In genomic region chr1:37945743-37946702, GRCh38 we compare ENCODE assay signal across 8 cellular contexts. TPM values are rescaled to one million over a fixed set of nuclear protein-coding genes. Genes with fewer than 3 reads are reported as not detected.
A peak's percentile ranks its signal among the peaks of the same experiment; 100 is the strongest.
DNase-seq lines count a peak whose midpoint lies in the region; ATAC-seq and TF ChIP-seq lines count a peak whose summit lies in the region.

No MANE protein-coding gene starts in this region.

- H3K4me1 Mint-ChIP-seq in Calu3 (ENCODE audit: low read depth, unreplicated experiment): peaks cover 14% of the 10 kb centered on the region

- BruUV-seq in Calu3 (replicated peaks; lab: Mats Ljungman, UMichigan): TSS peak; percentile 52

- TF ChIP-seq CTCF in Calu3 (IDR thresholded peaks at IDR 0.05; ENCODE audit: unreplicated experiment): no peak
- no peak for TF ChIP-seq CTCF in omental fat pad (IDR thresholded peaks at IDR 0.05)

- H3K9me3 Mint-ChIP-seq in Calu3 (ENCODE audit: low read depth, unreplicated experiment): no peaks in the 10 kb centered on the region
- no peaks in the 10 kb centered on the region for H3K9me3 Mint-ChIP-seq in activated naive CD4-positive, alpha-beta T cell treated with anti-CD3 and anti-CD28 coated beads, Interleukin-2, amount 50 U/mL, for 72 hours

- CTCF ChIA-PET in Calu3 (lab: Charles Lee): interaction anchor here (0.8 kb wide), 1 partner anchor 14 kb away, joined by 4 read pairs; no protein-coding TSS in a partner anchor

- H3K36me3 Mint-ChIP-seq in Calu3 (ENCODE audit: insufficient read depth, unreplicated experiment): peaks cover 20% of the 10 kb centered on the region
- H3K36me3 Mint-ChIP-seq in activated naive CD4-positive, alpha-beta T cell treated with anti-CD3 and anti-CD28 coated beads, Interleukin-2, amount 50 U/mL, for 72 hours: no peaks in the 10 kb centered on the region

- no peaks in the 10 kb centered on the region for H3K27me3 Mint-ChIP-seq in Calu3 (ENCODE audit: unreplicated experiment)

- peak overlapping the region; percentile 97 for H3K4me3 Mint-ChIP-seq in Calu3 (ENCODE audit: low read depth, unreplicated experiment)

- DNase-seq in Calu3: no peak
- no peak for DNase-seq in activated naive CD4-positive, alpha-beta T cell treated with anti-CD3 and anti-CD28 coated beads, Interleukin-2, amount 50 U/mL, for 72 hours (ENCODE audit: low spot score in 2 of 2)
- peak; percentile 74 for DNase-seq in Right ventricle myocardium superior
- DNase-seq in omental fat pad (ENCODE audit: low spot score): peak; percentile 56
- no peak for DNase-seq in NCI-H345 treated with DMSO at 0.1 percent for 48 hours (lab: John Stamatoyannopoulos, UW; ENCODE audit: unreplicated experiment)
- no peak for DNase-seq in NCI-H2081 (lab: John Stamatoyannopoulos, UW)

- peak overlapping the region; percentile 98 for H3K27ac Mint-ChIP-seq in Calu3 (ENCODE audit: unreplicated experiment)
- H3K27ac Mint-ChIP-seq in activated naive CD4-positive, alpha-beta T cell treated with anti-CD3 and anti-CD28 coated beads, Interleukin-2, amount 50 U/mL, for 72 hours: peak overlapping the region; percentile 96 to 98

- intact Hi-C loops in Calu3 (cut with micrococcal nuclease; ENCODE audit: unreplicated experiment): no loop called here
- intact Hi-C loops in Right ventricle myocardium superior (cut with DNase I): no loop called here

- ATAC-seq in HG03095 (IDR thresholded peaks at IDR 0.05; ENCODE audit: unreplicated experiment) (peak; percentile 18), Right ventricle myocardium superior (ENCODE audit: poor library complexity) (peak; percentile 74), omental fat pad (ENCODE audit: low FRiP score) (peak; percentile 94), GM19023 (IDR thresholded peaks at IDR 0.05; ENCODE audit: unreplicated experiment) (no peak)
- peak in 1 of 2 donors; percentile 9 for ATAC-seq in activated naive CD4-positive, alpha-beta T cell treated with anti-CD3 and anti-CD28 coated beads, Interleukin-2, amount 50 U/mL, for 72 hours

RNA-seq across cellular contexts. Expression of gene INPP5B, which starts 0.8 kb away (rescaled TPM):
- total RNA-seq in Calu3 (2022) (18.0 and 21.5 TPM in 2 replicates), Right ventricle myocardium superior (8.7 TPM), omental fat pad (10 to 100 TPM; 16.2 to 45.6 (median 27.0) TPM)
- 10 to 100 TPM; 34.2 to 52.7 TPM for total RNA-seq in activated naive CD4-positive, alpha-beta T cell treated with anti-CD3 and anti-CD28 coated beads, Interleukin-2, amount 50 U/mL, for 72 hours

RNA-seq across cellular contexts. Expression of gene SF3A3, which starts 43.8 kb away (rescaled TPM):
- total RNA-seq in Calu3 (2022): 75.3 and 91.7 TPM in 2 replicates
- total RNA-seq in activated naive CD4-positive, alpha-beta T cell treated with anti-CD3 and anti-CD28 coated beads, Interleukin-2, amount 50 U/mL, for 72 hours: 10 to 100 TPM; 92.9 to 99.3 TPM
- 23.5 TPM for total RNA-seq in Right ventricle myocardium superior
- total RNA-seq in omental fat pad: 10 to 100 TPM; 37.0 to 76.6 (median 50.4) TPM

RNA-seq across cellular contexts. Expression of gene FHL3, which starts 59.3 kb away (rescaled TPM):
- total RNA-seq in Calu3 (2022) (16.9 and 20.4 TPM in 2 replicates), Right ventricle myocardium superior (25.4 TPM), omental fat pad (10 to 100 TPM in 3 of 4 donors, 1 to 10 TPM in 1; 9.2 to 27.6 (median 16.4) TPM)
- 10 to 100 TPM; 17.9 to 39.0 TPM for total RNA-seq in activated naive CD4-positive, alpha-beta T cell treated with anti-CD3 and anti-CD28 coated beads, Interleukin-2, amount 50 U/mL, for 72 hours

Comparison
In these comparisons a context has a peak if more than half of its experiments do, and no peak if none do; other contexts are left out.
1. DNase-seq: peak in Right ventricle myocardium superior (single experiment) and omental fat pad (single experiment); none in Calu3 (single experiment), activated naive CD4-positive, alpha-beta T cell treated with anti-CD3 and anti-CD28 coated beads, Interleukin-2, amount 50 U/mL, for 72 hours (0 of 2), NCI-H345 treated with DMSO at 0.1 percent for 48 hours (single experiment) and NCI-H2081 (0 of 2).